8 cellular contexts compared by ENCODE assay signal in genomic region chr18:79681484-79682387, GRCh38. TPM values are rescaled to one million over a fixed set of nuclear protein-coding genes. Genes with fewer than 3 reads are reported as not detected.
DNase-seq lines count a peak whose midpoint lies in the region; FAIRE-seq and TF ChIP-seq lines count a peak whose summit lies in the region.

No MANE protein-coding gene starts in this region.

- TF ChIP-seq CTCF in endodermal cell (conservative IDR thresholded peaks at IDR 0.05), result no peak
- TF ChIP-seq CTCF in WERI-Rb-1 (IDR thresholded peaks at IDR 0.05; ENCODE audit: low read depth, low read length), result no peak

- TF ChIP-seq POLR2A in H54 (IDR thresholded peaks at IDR 0.05; ENCODE audit: low read depth, low read length), result no peak

- H3K4me1 ChIP-seq in HUES6 (ENCODE audit: control insufficient read depth, insufficient read depth, low read length), result peaks cover 20% of the 10 kb centered on the region
- H3K4me1 ChIP-seq in endodermal cell (ENCODE audit: control insufficient read depth, insufficient read depth, low read length), result peaks cover 26% of the 10 kb centered on the region

- H3K27me3 ChIP-seq in HUES6 (ENCODE audit: control insufficient read depth, insufficient read depth, low read length) (no peaks in the 10 kb centered on the region), endodermal cell (ENCODE audit: control insufficient read depth, insufficient read depth, low read length, poor library complexity, severe bottlenecking) (no peaks in the 10 kb centered on the region), WERI-Rb-1 (ENCODE audit: insufficient read depth, low read depth, severe bottlenecking) (no peaks in the 10 kb centered on the region)

- no peaks in the 10 kb centered on the region for H3K9me3 Mint-ChIP-seq in endodermal cell

- peak overlapping the region; percentile 87; the same call in 1 of the 2 replicates for H3K4me3 ChIP-seq in HUES6 (ENCODE audit: low read depth, low read length)
- peak overlapping the region; percentile 96 for H3K4me3 ChIP-seq in endodermal cell (ENCODE audit: low read length)
- no peak overlapping the region for H3K4me3 ChIP-seq in WERI-Rb-1 (ENCODE audit: low read depth, low read length)

- H3K9me3 ChIP-seq in HUES6 (ENCODE audit: control insufficient read depth, insufficient read depth, low read depth, low read length), result no peaks in the 10 kb centered on the region
- H3K9me3 ChIP-seq in endodermal cell (ENCODE audit: control insufficient read depth, low read length), result no peaks in the 10 kb centered on the region
- H3K9me3 ChIP-seq in WERI-Rb-1 (ENCODE audit: severe bottlenecking), result no peaks in the 10 kb centered on the region

- H3K4me3 Mint-ChIP-seq in endodermal cell, result peak overlapping the region; percentile 84

- 92 to 94% methylated on average over 15 to 21 of the region's 21 CpGs for WGBS in endodermal cell (ENCODE audit: insufficient coverage in 1 of 2, insufficient read length in 1 of 2), 2 experiments

- H3K27ac ChIP-seq in HUES6 (ENCODE audit: low read depth, low read length) (no peak overlapping the region), endodermal cell (ENCODE audit: low read depth, low read length) (no peak overlapping the region), WERI-Rb-1 (no peak overlapping the region)

- peak; percentile 83 for DNase-seq in activated CD4-positive, alpha-beta T cell treated with anti-CD3 and anti-CD28 coated beads for 48 hours
- DNase-seq in endodermal cell (peak; percentile 33), NCI-H748 (lab: John Stamatoyannopoulos, UW; ENCODE audit: unreplicated experiment) (no peak), OCI-M1 (lab: John Stamatoyannopoulos, UW) (no peak), WERI-Rb-1 (no peak), H54 (ENCODE audit: insufficient read length, low spot score) (no peak)
- DNase-seq in stimulated activated CD4-positive, alpha-beta T cell treated with anti-CD3 and anti-CD28 coated beads, Interleukin-4, amount 100 ng/mL, for 1 hour, result peak; percentile 35

- H3K9ac ChIP-seq in HUES6 (ENCODE audit: low read length) (peak overlapping the region; percentile 92), endodermal cell (ENCODE audit: extremely low read depth, low read length, poor library complexity, severe bottlenecking) (no peak overlapping the region)

- FAIRE-seq in H54 (lab: Jason Lieb, UNC), result no peak

- H3K36me3 Mint-ChIP-seq in endodermal cell (ENCODE audit: low read depth), result peaks cover 20% of the 10 kb centered on the region

- H3K27ac Mint-ChIP-seq in endodermal cell, result peak overlapping the region; percentile 87

- H3K4me1 Mint-ChIP-seq in endodermal cell, result peaks cover 61% of the 10 kb centered on the region

- H3K36me3 ChIP-seq in HUES6 (ENCODE audit: control insufficient read depth, insufficient read depth, low read length) (peaks cover 7% of the 10 kb centered on the region; the same call in 1 of the 2 replicates), endodermal cell (ENCODE audit: control insufficient read depth, insufficient read depth, low read length) (peaks cover 10% of the 10 kb centered on the region), WERI-Rb-1 (peaks cover 9% of the 10 kb centered on the region)

- no peaks in the 10 kb centered on the region for H3K27me3 Mint-ChIP-seq in endodermal cell (ENCODE audit: insufficient read depth)

RNA-seq across cellular contexts. Expression of gene CTDP1, which starts 2.1 kb away (rescaled TPM):
- 10 to 100 TPM; 29.8 to 35.6 TPM for total RNA-seq in endodermal cell
- 21.1 TPM for polyA plus RNA-seq in endodermal cell (2013, experiment 1 of 2)
- 18.8 TPM for polyA plus RNA-seq in endodermal cell (2013, experiment 2 of 2)

Comparison
In these comparisons a context has a peak if more than half of its experiments do, and no peak if none do; other contexts are left out.
1. DNase-seq: peak in activated CD4-positive, alpha-beta T cell treated with anti-CD3 and anti-CD28 coated beads for 48 hours (single experiment), endodermal cell (single experiment) and stimulated activated CD4-positive, alpha-beta T cell treated with anti-CD3 and anti-CD28 coated beads, Interleukin-4, amount 100 ng/mL, for 1 hour (single experiment); none in NCI-H748 (single experiment), OCI-M1 (single experiment), WERI-Rb-1 (single experiment) and H54 (single experiment).